Comparison of ENCODE assay signal across 12 cellular contexts in the genomic region with DNA sequence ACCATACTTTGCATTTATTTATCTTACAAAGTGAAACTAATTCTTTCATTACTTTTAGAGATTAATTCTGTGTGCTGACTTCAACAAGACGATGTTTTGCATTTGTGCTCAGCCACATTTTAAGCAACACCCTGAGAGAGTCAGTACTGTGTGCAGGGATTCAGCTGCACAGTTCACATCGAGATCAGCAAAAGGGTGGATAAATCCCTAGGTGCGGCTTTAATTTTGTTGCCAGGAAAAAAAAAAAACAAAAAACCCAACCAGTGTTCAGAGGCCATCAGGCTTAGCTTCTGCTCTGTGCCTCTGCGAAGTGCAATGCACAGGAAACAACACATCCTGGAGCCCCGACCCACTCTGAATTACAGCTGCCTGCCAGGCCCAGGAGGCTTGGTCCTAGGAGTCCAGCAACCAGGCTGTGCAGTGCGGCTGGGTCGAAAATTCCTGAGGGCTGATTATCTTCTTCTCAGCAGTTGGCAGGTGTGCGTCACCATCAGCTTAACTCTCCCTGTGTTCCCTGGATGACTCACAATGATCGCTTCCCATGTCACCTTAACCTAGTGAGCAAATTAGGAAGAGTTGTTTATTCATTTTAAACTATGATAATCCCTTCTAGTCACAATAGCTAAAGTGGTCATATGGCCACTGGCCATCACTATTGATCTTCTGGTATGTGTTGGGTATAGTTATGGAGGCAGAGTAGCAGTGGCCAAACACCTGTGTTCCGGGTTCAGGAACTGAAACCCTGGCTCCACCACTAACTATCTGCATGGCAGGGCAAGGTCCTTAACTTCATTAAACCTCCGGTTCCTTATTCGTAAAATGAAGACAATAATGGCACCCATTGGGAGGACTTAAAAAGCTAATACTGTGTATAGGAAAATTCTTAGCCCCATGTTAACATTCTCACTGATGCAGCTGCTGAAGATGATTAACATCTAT. TPM values are rescaled to one million over a fixed set of nuclear protein-coding genes. Genes with fewer than 3 reads are reported as not detected.
A peak's percentile ranks its signal among the peaks of the same experiment; 100 is the strongest.
DNase-seq lines count a peak whose midpoint lies in the region; ATAC-seq lines count a peak whose summit lies in the region.
"Had no signal": no experiment of that assay in that cellular context is flagged by ENCODE, and none has a peak within 500 bp of the region (broad histone marks: within the 10 kb centered on the region; RNA-seq: fewer than 3 reads in every experiment).

No MANE protein-coding gene starts in this region.

- ATAC-seq in GM18502 (IDR thresholded peaks at IDR 0.05; ENCODE audit: poor library complexity, unreplicated experiment) (peak; percentile 80), GM21717 (IDR thresholded peaks at IDR 0.05; ENCODE audit: unreplicated experiment) (peak; percentile 70), HG03558 (IDR thresholded peaks at IDR 0.05; ENCODE audit: extremely low read depth, unreplicated experiment) (peak; percentile 55)

- DNase-seq in dermis blood vessel endothelial cell = peak; percentile 29
- DNase-seq in stimulated activated naive CD4-positive, alpha-beta T cell (lab: John Stamatoyannopoulos, UW) = no peak
- DNase-seq in T1000 (lab: John Stamatoyannopoulos, UW) = no peak
- DNase-seq in inferior parietal cortex (ENCODE audit: extremely low spot score) = no peak
- DNase-seq in activated effector memory CD4-positive, alpha-beta T cell treated with Interleukin-2 at 50 U/mL for 16 hours = no peak
- DNase-seq: activated naive CD8-positive, alpha-beta T cell treated with anti-CD3 and anti-CD28 coated beads, Interleukin-2, amount 10 ng/mL, durations not matched to agents 7 days and 5 days; CD4-positive, alpha-beta memory T cell; NCI-H1436 treated with DMSO at 0.1 percent for 48 hours had no signal

RNA-seq across cellular contexts. Expression of a gene that starts 31.2 kb away (rescaled TPM):
- 33.5 and 49.0 TPM in 2 replicates for total RNA-seq in dermis blood vessel endothelial cell

RNA-seq across cellular contexts. Expression of a gene that starts 31.3 kb away (rescaled TPM):
- under 0.01 TPM in 2 replicates for total RNA-seq in dermis blood vessel endothelial cell
- total RNA-seq: urinary bladder had no signal

RNA-seq across cellular contexts. Expression of a gene that starts 51.8 kb away (rescaled TPM):
- total RNA-seq in dermis blood vessel endothelial cell = 39.6 and 53.3 TPM in 2 replicates

RNA-seq across cellular contexts. Expression of a gene that starts 52.1 kb away (rescaled TPM):
- 1.3 and 2.6 TPM in 2 replicates for total RNA-seq in dermis blood vessel endothelial cell
